24 cellular contexts compared by ENCODE assay signal in the genomic region with DNA sequence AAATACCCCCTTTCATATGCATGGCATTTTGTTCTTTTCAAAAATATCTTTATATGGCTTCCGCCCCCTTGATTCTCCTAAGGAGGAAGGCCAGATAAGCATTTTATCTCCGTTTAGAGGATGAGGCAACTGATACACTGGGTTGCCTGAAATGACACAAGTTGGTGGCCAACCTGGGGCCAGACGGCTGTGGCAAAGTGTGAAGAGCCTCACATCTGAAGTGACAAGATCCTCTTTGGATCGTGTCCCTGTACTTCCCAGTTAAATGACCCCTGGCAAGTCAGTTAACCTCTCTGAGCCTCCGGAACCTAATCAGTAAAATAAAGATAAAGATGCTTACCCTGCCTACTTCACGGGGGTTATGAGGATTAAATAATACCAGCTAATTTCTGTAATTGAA. TPM values are rescaled to one million over a fixed set of nuclear protein-coding genes. Genes with fewer than 3 reads are reported as not detected.
DNase-seq lines count a peak whose midpoint lies in the region; ATAC-seq and TF ChIP-seq lines count a peak whose summit lies in the region.
"Had no signal": no experiment of that assay in that cellular context is flagged by ENCODE, and none has a peak within 500 bp of the region (broad histone marks: within the 10 kb centered on the region; RNA-seq: fewer than 3 reads in every experiment).

No MANE protein-coding gene starts in this region.

- H3K27me3 Mint-ChIP-seq in brain (peaks cover 9% of the 10 kb centered on the region), nephron (ENCODE audit: low read depth) (no peaks in the 10 kb centered on the region)
- H3K27me3 Mint-ChIP-seq in effector memory CD8-positive, alpha-beta T cell = peaks cover 0 to 6% of the 10 kb centered on the region in 2 donors

- peak overlapping the region in 2 of 5 experiments; percentile 67 to 71 for H3K27ac Mint-ChIP-seq in brain
- H3K27ac Mint-ChIP-seq in nephron = peak overlapping the region in 2 of 3 experiments; percentile 37 to 63
- H3K27ac Mint-ChIP-seq in effector memory CD8-positive, alpha-beta T cell = no peak overlapping the region
- H3K27ac Mint-ChIP-seq: CD14-positive monocyte; CD8-positive, alpha-beta memory T cell had no signal

- no peaks in the 10 kb centered on the region for H3K36me3 ChIP-seq in vagina
- H3K36me3 ChIP-seq: BE2C had no signal

- intact Hi-C loops in vagina (cut with DNase I) = loop anchor here (10.0 kb wide), 1 partner anchor 90 kb away; no protein-coding TSS in a partner anchor

- DNase-seq in NCI-H82 (lab: John Stamatoyannopoulos, UW) = peak; percentile 27
- DNase-seq in NCI-H82 treated with DMSO at 0.1 percent for 48 hours (lab: John Stamatoyannopoulos, UW; ENCODE audit: unreplicated experiment) = no peak
- DNase-seq in vagina (ENCODE audit: extremely low spot score in 2 of 2) = no peak
- DNase-seq in MV-4-11 (lab: John Stamatoyannopoulos, UW) = no peak
- DNase-seq in effector memory CD8-positive, alpha-beta T cell = no peak
- no peak for DNase-seq in SKM-1 (lab: John Stamatoyannopoulos, UW; ENCODE audit: unreplicated experiment)
- DNase-seq: 8988T; ACHN; BE2C; CD8-positive, alpha-beta memory T cell; DMS79 treated with DMSO at 0.1 percent for 48 hours; GF-D8; NCI-H1105 treated with DMSO at 0.1 percent for 48 hours; NCI-H146; NCI-H1930; NCI-H446 treated with DMSO at 0.1 percent for 48 hours; NCI-H69 had no signal

- H3K4me1 Mint-ChIP-seq in brain (peaks cover 57% of the 10 kb centered on the region), nephron (peaks cover 48% of the 10 kb centered on the region)
- peaks cover 8 to 22% of the 10 kb centered on the region in 2 donors for H3K4me1 Mint-ChIP-seq in effector memory CD8-positive, alpha-beta T cell (ENCODE audit: low read depth in 2 of 2)
- H3K4me1 Mint-ChIP-seq: CD14-positive monocyte had no signal

- peak overlapping the region; percentile 96 for H3K27ac ChIP-seq in vagina
- H3K27ac ChIP-seq: PC-9, SJSA1 had no signal

- H3K9me3 ChIP-seq in vagina = no peaks in the 10 kb centered on the region
- H3K9me3 ChIP-seq: BE2C, SJSA1 had no signal

- no peak for TF ChIP-seq CTCF in brain (conservative IDR thresholded peaks at IDR 0.05)
- no peak for TF ChIP-seq CTCF in nephron (IDR thresholded peaks at IDR 0.05; ENCODE audit: unreplicated experiment in 3 of 3)
- no peak for TF ChIP-seq CTCF in vagina (IDR thresholded peaks at IDR 0.05)

- no peaks in the 10 kb centered on the region for H3K27me3 ChIP-seq in vagina
- H3K27me3 ChIP-seq: BE2C, SJSA1 had no signal

- H3K4me3 Mint-ChIP-seq in brain (peak overlapping the region in 3 of 5 experiments; percentile 13 to 44 (median 36)), nephron (no peak overlapping the region)
- no peak overlapping the region for H3K4me3 Mint-ChIP-seq in effector memory CD8-positive, alpha-beta T cell

- peaks cover 39% of the 10 kb centered on the region for H3K36me3 Mint-ChIP-seq in brain
- peaks cover 26% of the 10 kb centered on the region for H3K36me3 Mint-ChIP-seq in nephron (ENCODE audit: low read depth)
- H3K36me3 Mint-ChIP-seq in effector memory CD8-positive, alpha-beta T cell (ENCODE audit: insufficient read depth) = peaks cover 6% of the 10 kb centered on the region

- peaks cover 69% of the 10 kb centered on the region for H3K4me1 ChIP-seq in vagina
- H3K4me1 ChIP-seq: BE2C had no signal

- no peak for TF ChIP-seq POLR2A in vagina (IDR thresholded peaks at IDR 0.05)

- H3K4me3 ChIP-seq in vagina = no peak overlapping the region
- H3K4me3 ChIP-seq: PC-9, SJSA1 had no signal

- ATAC-seq in effector memory CD8-positive, alpha-beta T cell (replicated peaks) = no peak
- ATAC-seq: HCT116, Right ventricle myocardium inferior had no signal

- H3K9me3 Mint-ChIP-seq in brain (peaks cover 0 to 24% (median 3%) of the 10 kb centered on the region in 5 experiments), nephron (no peaks in the 10 kb centered on the region)
- no peaks in the 10 kb centered on the region for H3K9me3 Mint-ChIP-seq in effector memory CD8-positive, alpha-beta T cell
- H3K9me3 Mint-ChIP-seq: CD8-positive, alpha-beta memory T cell had no signal

RNA-seq across cellular contexts. Expression of gene SETBP1, which starts 4.6 kb away (rescaled TPM):
- polyA plus RNA-seq in brain (ENCODE audit: insufficient read depth, low read depth, low replicate concordance) = 25.7 TPM
- total RNA-seq in vagina = 38.1 TPM

Comparison
In these comparisons a context has a peak if more than half of its experiments do, and no peak if none do; other contexts are left out.
1. H3K27ac Mint-ChIP-seq: peak in nephron (2 of 3); none in effector memory CD8-positive, alpha-beta T cell (0 of 2).
2. H3K4me3 Mint-ChIP-seq: peak in brain (3 of 5); none in nephron (0 of 3) and effector memory CD8-positive, alpha-beta T cell (0 of 2).